16 cellular contexts compared by ENCODE assay signal in genomic region chr6:13299403-13299821, GRCh38.
"Had no signal": no experiment of that assay in that cellular context is flagged by ENCODE, and none has a peak within 500 bp of the region (broad histone marks: within the 10 kb centered on the region; RNA-seq: fewer than 3 reads in every experiment).

No MANE protein-coding gene starts in this region.

- H3K4me2 ChIP-seq: hepatocyte had no signal

- H2AFZ ChIP-seq: hepatocyte had no signal

- H3K27ac ChIP-seq: epithelial cell of prostate, gastroesophageal sphincter, hepatocyte, skin epidermis, tibial artery, vagina had no signal

- DNase-seq: activated CD4-positive, alpha-beta T cell treated with anti-CD3 and anti-CD28 coated beads for 1 hour; activated CD8-positive, alpha-beta T cell treated with anti-CD3 and anti-CD28 coated beads, Interleukin-2, amount 10 ng/mL, durations not matched to agents 7 days and 5 days; activated effector memory CD4-positive, alpha-beta T cell treated with Interleukin-2 at 50 U/mL for 16 hours; amniotic stem cell; cortex of kidney; effector memory CD4-positive, alpha-beta T cell; kidney glomerular epithelial cell; tibial artery had no signal

- H3K9me3 Mint-ChIP-seq: brain; central memory CD8-positive, alpha-beta T cell had no signal

- ATAC-seq: activated CD8-positive, alpha-beta T cell treated with anti-CD3 and anti-CD28 coated beads, Interleukin-2, amount 10 ng/mL, durations not matched to agents 7 days and 5 days; activated naive CD4-positive, alpha-beta T cell treated with anti-CD3 and anti-CD28 coated beads, Interleukin-2, amount 50 U/mL, for 72 hours; gastroesophageal sphincter had no signal

- H3K79me2 ChIP-seq: hepatocyte had no signal

- H3K4me3 Mint-ChIP-seq: activated CD8-positive, alpha-beta T cell treated with anti-CD3 and anti-CD28 coated beads, Interleukin-2, amount 10 ng/mL, durations not matched to agents 7 days and 5 days; brain; central memory CD8-positive, alpha-beta T cell had no signal

- H3K27me3 Mint-ChIP-seq: brain; central memory CD8-positive, alpha-beta T cell had no signal

- H3K4me3 ChIP-seq: gastroesophageal sphincter, hepatocyte, skin epidermis, tibial artery, vagina had no signal

- H3K9me3 ChIP-seq: gastroesophageal sphincter, tibial artery, vagina had no signal

- H3K27me3 ChIP-seq: gastroesophageal sphincter, hepatocyte, tibial artery, vagina had no signal

- H3K27ac Mint-ChIP-seq: activated CD8-positive, alpha-beta T cell treated with anti-CD3 and anti-CD28 coated beads, Interleukin-2, amount 10 ng/mL, durations not matched to agents 7 days and 5 days had no signal
